Comparison of ENCODE assay signal across 17 cellular contexts in genomic region chr1:22241250-22241649, GRCh38.
A peak's percentile ranks its signal among the peaks of the same experiment; 100 is the strongest.
DNase-seq lines count a peak whose midpoint lies in the region; ATAC-seq, FAIRE-seq and TF ChIP-seq lines count a peak whose summit lies in the region.
"Had no signal": no experiment of that assay in that cellular context is flagged by ENCODE, and none has a peak within 500 bp of the region (broad histone marks: within the 10 kb centered on the region; RNA-seq: fewer than 3 reads in every experiment).

No MANE protein-coding gene starts in this region.

- H3K4me1 Mint-ChIP-seq in neural crest cell, result peaks cover 8% of the 10 kb centered on the region
- H3K4me1 Mint-ChIP-seq in Calu3 (ENCODE audit: low read depth, unreplicated experiment), result no peaks in the 10 kb centered on the region
- H3K4me1 Mint-ChIP-seq: CD14-positive monocyte; CD8-positive, alpha-beta memory T cell had no signal

- BruUV-seq in K562 (replicated peaks; lab: Mats Ljungman, UMichigan) (no TSS peak), Calu3 (replicated peaks; lab: Mats Ljungman, UMichigan) (no TSS peak)

- FAIRE-seq in K562 (lab: Jason Lieb, UNC), result no peak
- FAIRE-seq: A549, GM12891, GM19239, H1 had no signal

- H2AFZ ChIP-seq in K562 (ENCODE audit: low read depth, low read length), result no peak overlapping the region

- H3K27me3 ChIP-seq in H7 (ENCODE audit: control insufficient read depth, insufficient read depth, low read length), result no peaks in the 10 kb centered on the region
- H3K27me3 ChIP-seq in K562 (ENCODE audit: control insufficient read depth in 2 of 2, insufficient read depth in 2 of 2, low read length in 2 of 2), result peaks cover 51 to 83% of the 10 kb centered on the region in 2 experiments
- H3K27me3 ChIP-seq in WERI-Rb-1 (ENCODE audit: insufficient read depth, low read depth, severe bottlenecking), result no peaks in the 10 kb centered on the region

- no peak for ATAC-seq in K562
- ATAC-seq: A549 had no signal

- TF ChIP-seq EP300 in Ishikawa (IDR thresholded peaks at IDR 0.05; ENCODE audit: borderline replicate concordance), result no peak
- no peak for TF ChIP-seq EP300 in K562 (IDR thresholded peaks at IDR 0.05; ENCODE audit: low read length)

- CTCF ChIA-PET in K562 (lab: Yijun Ruan, JAX; ENCODE audit: low intra/inter-chr PET ratio), result no interaction called here
- CTCF ChIA-PET in Calu3 (lab: Charles Lee), result no interaction called here

- no peak for TF ChIP-seq POLR2A in K562 (conservative IDR thresholded peaks at IDR 0.05)

- peaks cover 0 to under 1% of the 10 kb centered on the region in 2 experiments; a peak in 2 of 5 replicates for H3K4me1 ChIP-seq in K562 (replicated peaks in 1 of 2; ENCODE audit: control insufficient read depth in 2 of 2, insufficient read depth in 2 of 2, low read length in 2 of 2)
- H3K4me1 ChIP-seq: A549, Caco-2 had no signal

- peaks cover 25% of the 10 kb centered on the region for H4K20me1 ChIP-seq in K562 (replicated peaks; ENCODE audit: control insufficient read depth, insufficient read depth, low read length)

- no peaks in the 10 kb centered on the region for H3K36me3 Mint-ChIP-seq in neural crest cell (ENCODE audit: low read depth)
- H3K36me3 Mint-ChIP-seq in Calu3 (ENCODE audit: insufficient read depth, unreplicated experiment), result no peaks in the 10 kb centered on the region
- H3K36me3 Mint-ChIP-seq: CD14-positive monocyte; CD8-positive, alpha-beta memory T cell had no signal

- DNase-seq in H7 (peak; percentile 33), K562 (ENCODE audit: extremely low read depth in 1 of 4, low spot score in 3 of 4) (no peak), neural crest cell (ENCODE audit: low read depth, low spot score) (no peak), WERI-Rb-1 (no peak), Calu3 (no peak), KG1 (lab: John Stamatoyannopoulos, UW) (no peak)
- DNase-seq: Caco-2; CD8-positive, alpha-beta memory T cell; DMS79; HCEC 1CT; KBM-7 had no signal

- whole genome bisulfite sequencing in K562 (ENCODE audit: insufficient coverage, low coverage, missing lambda C conversion rate), result 5% methylated on average over 3 of the region's 3 CpGs

- H3K9ac ChIP-seq in K562 (ENCODE audit: insufficient read depth in 1 of 2, low read depth in 2 of 2, low read length in 2 of 2), result no peak overlapping the region

- POLR2A ChIA-PET in K562 (lab: Yijun Ruan, JAX), result interaction anchor here (0.5 to 1.0 kb wide), 2 partner anchors 12 to 168 kb away, joined by 3 read pairs; no protein-coding TSS in a partner anchor

- H3K4me3 ChIP-seq in H7 (ENCODE audit: insufficient read depth, low read depth, low read length), result no peak overlapping the region
- H3K4me3 ChIP-seq in K562, result no peak overlapping the region
- H3K4me3 ChIP-seq in WERI-Rb-1 (ENCODE audit: low read depth, low read length), result no peak overlapping the region
- H3K4me3 ChIP-seq: A549 had no signal

- peaks cover 15% of the 10 kb centered on the region for H3K27me3 Mint-ChIP-seq in neural crest cell (ENCODE audit: low read depth)
- peaks cover 28% of the 10 kb centered on the region for H3K27me3 Mint-ChIP-seq in Calu3 (ENCODE audit: unreplicated experiment)

- TF ChIP-seq RAD21 in Ishikawa (IDR thresholded peaks at IDR 0.05; ENCODE audit: low read depth), result no peak
- TF ChIP-seq RAD21 in K562 (CRISPR knock-in tag; conservative IDR thresholded peaks at IDR 0.05 in 1 of 2, IDR thresholded peaks at IDR 0.05 in 1 of 2), result no peak

- no peaks in the 10 kb centered on the region for H3K9me1 ChIP-seq in K562 (ENCODE audit: control insufficient read depth, insufficient read depth, low read length)

- H3K4me2 ChIP-seq in K562 (ENCODE audit: insufficient read depth, low read length), result no peak overlapping the region
- H3K4me2 ChIP-seq: A549 had no signal

- H3K79me2 ChIP-seq in K562 (ENCODE audit: control insufficient read depth, insufficient read depth, low read length), result no peaks in the 10 kb centered on the region

- H3K27ac Mint-ChIP-seq in neural crest cell (ENCODE audit: unreplicated experiment) (peak overlapping the region; percentile 74), Calu3 (ENCODE audit: unreplicated experiment) (no peak overlapping the region)
- H3K27ac Mint-ChIP-seq: CD8-positive, alpha-beta memory T cell had no signal

- in situ Hi-C loops in K562 (cut with MboI), result no loop called here

- no peak overlapping the region for H3K4me3 Mint-ChIP-seq in neural crest cell
- H3K4me3 Mint-ChIP-seq in Calu3 (ENCODE audit: low read depth, unreplicated experiment), result no peak overlapping the region
- H3K4me3 Mint-ChIP-seq: CD14-positive monocyte; CD8-positive, alpha-beta memory T cell had no signal

- no peak overlapping the region for H3K27ac ChIP-seq in K562 (ENCODE audit: extremely low read depth, low read depth, low read length)
- H3K27ac ChIP-seq in WERI-Rb-1, result no peak overlapping the region
- H3K27ac ChIP-seq: A549 had no signal

- no peaks in the 10 kb centered on the region for H3K9me3 Mint-ChIP-seq in neural crest cell
- no peaks in the 10 kb centered on the region for H3K9me3 Mint-ChIP-seq in Calu3 (ENCODE audit: low read depth, unreplicated experiment)
- H3K9me3 Mint-ChIP-seq: CD8-positive, alpha-beta memory T cell had no signal

- H3K9me3 ChIP-seq in K562 (replicated peaks; ENCODE audit: control insufficient read depth, insufficient read depth, low read depth, low read length) (no peaks in the 10 kb centered on the region), WERI-Rb-1 (ENCODE audit: severe bottlenecking) (no peaks in the 10 kb centered on the region)
- H3K9me3 ChIP-seq: A549, Caco-2 had no signal

- H3K36me3 ChIP-seq in H7 (replicated peaks; ENCODE audit: control insufficient read depth, insufficient read depth, low read length) (no peaks in the 10 kb centered on the region), K562 (ENCODE audit: control insufficient read depth, insufficient read depth, low read length) (no peaks in the 10 kb centered on the region), WERI-Rb-1 (no peaks in the 10 kb centered on the region)

- intact Hi-C loops in K562 (cut with micrococcal nuclease) (no loop called here), Calu3 (cut with micrococcal nuclease; ENCODE audit: unreplicated experiment) (no loop called here)

- TF ChIP-seq CTCF in K562 (IDR thresholded peaks at IDR 0.05 in 2 of 3, conservative IDR thresholded peaks at IDR 0.05 in 1 of 3; ENCODE audit: insufficient read depth in 2 of 3, low read depth in 1 of 3, low read length in 3 of 3) (no peak), neural crest cell (conservative IDR thresholded peaks at IDR 0.05) (no peak), WERI-Rb-1 (IDR thresholded peaks at IDR 0.05; ENCODE audit: low read depth, low read length) (no peak), Calu3 (IDR thresholded peaks at IDR 0.05; ENCODE audit: unreplicated experiment) (no peak)

TF ChIP-seq in Ishikawa, 13 proteins besides CTCF, POLR2A, EP300 and RAD21:
- TF ChIP-seq NFIC (IDR thresholded peaks at IDR 0.05) (peak; percentile 47; the same call in 1 of the 2 replicates), FOXM1 (IDR thresholded peaks at IDR 0.05; ENCODE audit: borderline replicate concordance, low read depth) (no peak), CREB1 (IDR thresholded peaks at IDR 0.05; ENCODE audit: low read depth) (no peak), TAF1 (IDR thresholded peaks at IDR 0.05; ENCODE audit: low read depth) (no peak), CEBPB (IDR thresholded peaks at IDR 0.05) (no peak), YY1 (IDR thresholded peaks at IDR 0.05; ENCODE audit: low read depth) (no peak)

TF ChIP-seq in K562, 482 proteins besides CTCF, POLR2A, EP300 and RAD21:
- no peak for TF ChIP-seq FOXP4 (CRISPR knock-in tag; IDR thresholded peaks at IDR 0.05; ENCODE audit: borderline replicate concordance)
- peak; percentile 93 for TF ChIP-seq NFIC (IDR thresholded peaks at IDR 0.05)
- 0 out of 2 replicates have a peak, but pooled peaks have one; percentile 11 for TF ChIP-seq EGR1 (conservative IDR thresholded peaks at IDR 0.05)
